10 cellular contexts compared by ENCODE assay signal in genomic region chr11:130737866-130738431, GRCh38.
DNase-seq lines count a peak whose midpoint lies in the region; ATAC-seq, FAIRE-seq and TF ChIP-seq lines count a peak whose summit lies in the region.
"Had no signal": no experiment of that assay in that cellular context is flagged by ENCODE, and none has a peak within 500 bp of the region (broad histone marks: within the 10 kb centered on the region; RNA-seq: fewer than 3 reads in every experiment).

No MANE protein-coding gene starts in this region.

- dilution Hi-C loops in endothelial cell of umbilical vein (cut with MboI; ENCODE audit: extremely low pct_ligation_motif_present, low sequenced_read_pairs): no loop called here

- no peak for DNase-seq in A673 (ENCODE audit: low spot score)
- peak; percentile 60 for DNase-seq in LHCN-M2 (ENCODE audit: low read depth)
- peak; percentile 88 for DNase-seq in endothelial cell of umbilical vein (ENCODE audit: low read depth, low spot score)
- peak; percentile 67 for DNase-seq in myocyte (ENCODE audit: low read depth)

- intact Hi-C loops in A673 (cut with micrococcal nuclease; ENCODE audit: unreplicated experiment): loop anchor here (1.0 to 2.0 kb wide), 2 partner anchors 44 to 157 kb away; no protein-coding TSS in a partner anchor
- intact Hi-C loops in endothelial cell of umbilical vein (cut with micrococcal nuclease): loop anchor here (1.0 to 5.0 kb wide), 9 partner anchors 12 to 256 kb away; no protein-coding TSS in a partner anchor

- ATAC-seq in HG03565 (IDR thresholded peaks at IDR 0.05; ENCODE audit: unreplicated experiment) (no peak), GM19328 (IDR thresholded peaks at IDR 0.05; ENCODE audit: unreplicated experiment) (no peak), HG03354 (IDR thresholded peaks at IDR 0.05; ENCODE audit: poor library complexity, severe bottlenecking, unreplicated experiment) (no peak), GM19452 (IDR thresholded peaks at IDR 0.05; ENCODE audit: unreplicated experiment) (no peak)

- no peaks in the 10 kb centered on the region for H3K79me2 ChIP-seq in endothelial cell of umbilical vein (ENCODE audit: control insufficient read depth, insufficient read depth, low read length)

- POLR2A ChIA-PET in A673 (lab: Charles Lee; ENCODE audit: low non-redundant PET) (no interaction called here), endothelial cell of umbilical vein (lab: Charles Lee) (interaction anchor here (0.6 kb wide), 1 partner anchor 749 kb away, joined by 4 read pairs; no protein-coding TSS in a partner anchor)

- H3K27ac ChIP-seq in A673 (ENCODE audit: low read depth, low read length, poor library complexity, severe bottlenecking) (peak overlapping the region; percentile 51), endothelial cell of umbilical vein (ENCODE audit: insufficient read depth, low read depth, low read length) (peak overlapping the region; percentile 56)
- H3K27ac ChIP-seq: C4-2B, vagina had no signal

- peak overlapping the region; percentile 21 for H3K4me2 ChIP-seq in endothelial cell of umbilical vein (ENCODE audit: insufficient read depth, low read length)

- no peak for TF ChIP-seq CTCF in A673 (conservative IDR thresholded peaks at IDR 0.05; ENCODE audit: low read depth, low read length)
- TF ChIP-seq CTCF in endothelial cell of umbilical vein (IDR thresholded peaks at IDR 0.05; ENCODE audit: extremely low read depth in 1 of 2, insufficient read depth in 1 of 2, low read depth in 1 of 2, low read length in 2 of 2): no peak

- FAIRE-seq in endothelial cell of umbilical vein (lab: Jason Lieb, UNC): peak; percentile 87

- peak overlapping the region; percentile 27 for H2AFZ ChIP-seq in endothelial cell of umbilical vein (ENCODE audit: low read depth, low read length)

- H3K27me3 ChIP-seq in A673 (replicated peaks; ENCODE audit: insufficient read depth, low read depth, low read length, poor library complexity): no peaks in the 10 kb centered on the region
- H3K27me3 ChIP-seq in endothelial cell of umbilical vein (ENCODE audit: control insufficient read depth in 2 of 2, insufficient read depth in 2 of 2, low read length in 2 of 2): no peaks in the 10 kb centered on the region
- H3K27me3 ChIP-seq: vagina had no signal

- no TSS peak for BruUV-seq in A673 (replicated peaks; lab: Mats Ljungman, UMichigan)
- no TSS peak for BruUV-seq in endothelial cell of umbilical vein (replicated peaks; lab: Mats Ljungman, UMichigan)

- H3K9ac ChIP-seq in endothelial cell of umbilical vein (replicated peaks; ENCODE audit: extremely low read depth, insufficient read depth, low read length): peak overlapping the region; percentile 11

- CTCF ChIA-PET in A673 (lab: Charles Lee) (interaction anchor here (0.6 kb wide), 1 partner anchor 20 kb away, joined by 4 read pairs; no protein-coding TSS in a partner anchor), endothelial cell of umbilical vein (lab: Charles Lee) (interaction anchor here (0.9 to 2.4 kb wide), 7 partner anchors 7 to 303 kb away, joined by 3 to 12 read pairs (median 7); no protein-coding TSS in a partner anchor)

- no peaks in the 10 kb centered on the region for H3K36me3 ChIP-seq in A673 (ENCODE audit: insufficient read depth, low read length, poor library complexity, severe bottlenecking)
- H3K36me3 ChIP-seq in endothelial cell of umbilical vein (ENCODE audit: control insufficient read depth in 2 of 2, extremely low read depth in 1 of 2, insufficient read depth in 2 of 2, low read length in 2 of 2): no peaks in the 10 kb centered on the region
- H3K36me3 ChIP-seq: vagina had no signal

- no peak for TF ChIP-seq POLR2A in endothelial cell of umbilical vein (IDR thresholded peaks at IDR 0.05; ENCODE audit: low read depth, low read length)

- no peaks in the 10 kb centered on the region for H4K20me1 ChIP-seq in endothelial cell of umbilical vein (replicated peaks; ENCODE audit: control insufficient read depth, extremely low read depth, insufficient read depth, low read length)

- peak overlapping the region; percentile 19 for H3K4me3 ChIP-seq in A673 (ENCODE audit: low read depth, low read length, poor library complexity, severe bottlenecking)
- no peak overlapping the region for H3K4me3 ChIP-seq in endothelial cell of umbilical vein (replicated peaks in 1 of 3; ENCODE audit: insufficient read depth in 1 of 3, low read depth in 1 of 3, low read length in 3 of 3)
- H3K4me3 ChIP-seq: vagina had no signal

- H3K4me1 ChIP-seq in A673 (ENCODE audit: insufficient read depth, low read length, poor library complexity, severe bottlenecking) (peaks cover 14% of the 10 kb centered on the region), endothelial cell of umbilical vein (ENCODE audit: control insufficient read depth, extremely low read depth, insufficient read depth, low read length) (peaks cover 21% of the 10 kb centered on the region)

- H3K9me3 ChIP-seq in A673 (ENCODE audit: low read depth, low read length, poor library complexity, severe bottlenecking): peaks cover 34% of the 10 kb centered on the region
- no peaks in the 10 kb centered on the region for H3K9me3 ChIP-seq in endothelial cell of umbilical vein (replicated peaks; ENCODE audit: control insufficient read depth, insufficient read depth, low read length)

- H3K9me1 ChIP-seq in endothelial cell of umbilical vein (replicated peaks; ENCODE audit: control insufficient read depth, extremely low read depth, insufficient read depth, low read length): no peaks in the 10 kb centered on the region

TF ChIP-seq in endothelial cell of umbilical vein, 7 proteins besides CTCF, POLR2A, EP300 and RAD21:
- peak; percentile 55 for TF ChIP-seq FOS (IDR thresholded peaks at IDR 0.05; ENCODE audit: borderline replicate concordance, insufficient read depth, low read length)
- TF ChIP-seq JUN (IDR thresholded peaks at IDR 0.05; ENCODE audit: borderline replicate concordance, insufficient read depth, insufficient read length, low read depth): peak; percentile 46
- peak; percentile 96 for TF ChIP-seq GATA2 (IDR thresholded peaks at IDR 0.05; ENCODE audit: insufficient read depth, insufficient read length, low read depth, low read length)
- TF ChIP-seq EZH2 (IDR thresholded peaks at IDR 0.05; ENCODE audit: borderline replicate concordance, low read depth, low read length, severe bottlenecking): no peak
- peak; percentile 63 for TF ChIP-seq POLR2AphosphoS5 (IDR thresholded peaks at IDR 0.05; ENCODE audit: insufficient read depth, low read depth, low read length)
